Comparison of ENCODE assay signal across 29 cellular contexts in genomic region chr5:53127107-53127506, GRCh38.
"Had no signal": no experiment of that assay in that cellular context is flagged by ENCODE, and none has a peak within 500 bp of the region (broad histone marks: within the 10 kb centered on the region; RNA-seq: fewer than 3 reads in every experiment).

No MANE protein-coding gene starts in this region.

- H3K27ac Mint-ChIP-seq: activated CD4-positive, alpha-beta memory T cell treated with anti-CD3 and anti-CD28 coated beads for 36 hours; activated CD4-positive, alpha-beta T cell treated with anti-CD3 and anti-CD28 coated beads for 36 hours; activated CD4-positive, alpha-beta T cell treated with anti-CD3 and anti-CD28 coated beads, Interleukin-2, amount 10 ng/mL, durations not matched to agents 24 days and 14 days; activated CD8-positive, alpha-beta memory T cell treated with anti-CD3 and anti-CD28 coated beads, Interleukin-2, amount 10 ng/mL, durations not matched to agents 7 days and 5 days; activated CD8-positive, alpha-beta T cell treated with anti-CD3 and anti-CD28 coated beads, Interleukin-2, amount 10 ng/mL, durations not matched to agents 7 days and 5 days; activated naive CD4-positive, alpha-beta T cell treated with anti-CD3 and anti-CD28 coated beads for 36 hours; activated naive CD4-positive, alpha-beta T cell treated with anti-CD3 and anti-CD28 coated beads, Interleukin-2, amount 50 U/mL, for 24 hours; activated naive CD8-positive, alpha-beta T cell treated with anti-CD3 and anti-CD28 coated beads for 36 hours; activated naive CD8-positive, alpha-beta T cell treated with anti-CD3 and anti-CD28 coated beads, Interleukin-2, amount 50 U/mL, for 24 hours; activated T-helper 1 cell treated with anti-CD3 and anti-CD28 coated beads, Interleukin-12 subunit alpha, Interleukin-12 subunit beta, Interleukin-2, Interleukin-4 antibody, amounts not matched to agents 30 ng/mL and 10 ng/mL and 1 ng/mL, durations not matched to agents 14 hours and 24 hours and 36 hours; activated T-helper 2 cell treated with anti-CD3 and anti-CD28 coated beads, Interferon-gamma antibody, Interleukin-2, Interleukin-4, amounts not matched to agents 10 μg/mL and 5 μg/mL and 100 μg/mL, durations not matched to agents 14 hours and 24 hours and 36 hours; brain; dendritic cell treated with granulocyte-macrophage colony-stimulating factor and Interleukin-4, amounts not matched to agents 40 ng/mL and 50 ng/mL, for 4 days; endodermal cell had no signal

- DNase-seq: activated CD4-positive, alpha-beta memory T cell treated with anti-CD3 and anti-CD28 coated beads for 36 hours; activated CD4-positive, alpha-beta T cell treated with anti-CD3 and anti-CD28 coated beads for 36 hours; activated CD4-positive, alpha-beta T cell treated with anti-CD3 and anti-CD28 coated beads, Interleukin-2, amount 10 ng/mL, durations not matched to agents 24 days and 14 days; activated CD4-positive, CD25-positive, alpha-beta regulatory T cell; activated CD4-positive, CD25-positive, alpha-beta regulatory T cell treated with anti-CD3 and anti-CD28 coated beads, Interleukin-2, amount 50 U/mL, for 72 hours; activated CD8-positive, alpha-beta memory T cell treated with anti-CD3 and anti-CD28 coated beads, Interleukin-2, amount 10 ng/mL, durations not matched to agents 7 days and 5 days; activated CD8-positive, alpha-beta memory T cell treated with anti-CD3 and anti-CD28 coated beads, Interleukin-2, amount 50 U/mL, for 4 hours; activated CD8-positive, alpha-beta T cell treated with anti-CD3 and anti-CD28 coated beads, Interleukin-2, amount 10 ng/mL, durations not matched to agents 7 days and 5 days; activated effector memory CD4-positive, alpha-beta T cell treated with anti-CD3 and anti-CD28 coated beads, Interleukin-2, amount 50 U/mL, for 16 hours; activated naive CD4-positive, alpha-beta T cell treated with anti-CD3 and anti-CD28 coated beads for 36 hours; activated naive CD8-positive, alpha-beta T cell treated with anti-CD3 and anti-CD28 coated beads for 36 hours; activated naive CD8-positive, alpha-beta T cell treated with anti-CD3 and anti-CD28 coated beads, Interleukin-2, amount 50 U/mL, for 24 hours; activated T-cell treated with anti-CD3 and anti-CD28 coated beads, Interleukin-2, amount 50 U/mL, for 1 hour; activated T-cell treated with anti-CD3 and anti-CD28 coated beads, Interleukin-2, amount 50 U/mL, for 48 hours; adrenal gland; amygdala; aorta; dorsolateral prefrontal cortex; effector memory CD4-positive, alpha-beta T cell; endodermal cell; head of caudate nucleus; T-helper 2 cell had no signal

- H3K9me3 Mint-ChIP-seq: activated naive CD4-positive, alpha-beta T cell treated with anti-CD3 and anti-CD28 coated beads for 36 hours; activated naive CD4-positive, alpha-beta T cell treated with anti-CD3 and anti-CD28 coated beads, Interleukin-2, amount 50 U/mL, for 24 hours; activated T-helper 1 cell treated with anti-CD3 and anti-CD28 coated beads, Interleukin-12 subunit alpha, Interleukin-12 subunit beta, Interleukin-2, Interleukin-4 antibody, amounts not matched to agents 30 ng/mL and 10 ng/mL and 1 ng/mL, durations not matched to agents 14 hours and 24 hours and 36 hours; activated T-helper 2 cell treated with anti-CD3 and anti-CD28 coated beads, Interferon-gamma antibody, Interleukin-2, Interleukin-4, amounts not matched to agents 10 μg/mL and 5 μg/mL and 100 μg/mL, durations not matched to agents 14 hours and 24 hours and 36 hours; brain; central memory CD8-positive, alpha-beta T cell; endodermal cell had no signal

- H3K4me1 Mint-ChIP-seq: activated CD4-positive, alpha-beta T cell treated with anti-CD3 and anti-CD28 coated beads for 36 hours; activated naive CD4-positive, alpha-beta T cell treated with anti-CD3 and anti-CD28 coated beads, Interleukin-2, amount 50 U/mL, for 24 hours; activated naive CD8-positive, alpha-beta T cell treated with anti-CD3 and anti-CD28 coated beads for 36 hours; activated naive CD8-positive, alpha-beta T cell treated with anti-CD3 and anti-CD28 coated beads, Interleukin-2, amount 50 U/mL, for 24 hours; brain; central memory CD8-positive, alpha-beta T cell; endodermal cell had no signal

- H3K4me3 Mint-ChIP-seq: activated CD4-positive, alpha-beta memory T cell treated with anti-CD3 and anti-CD28 coated beads for 36 hours; activated CD4-positive, alpha-beta T cell treated with anti-CD3 and anti-CD28 coated beads for 36 hours; activated CD4-positive, alpha-beta T cell treated with anti-CD3 and anti-CD28 coated beads, Interleukin-2, amount 10 ng/mL, durations not matched to agents 24 days and 14 days; activated CD8-positive, alpha-beta memory T cell treated with anti-CD3 and anti-CD28 coated beads, Interleukin-2, amount 10 ng/mL, durations not matched to agents 7 days and 5 days; activated CD8-positive, alpha-beta T cell treated with anti-CD3 and anti-CD28 coated beads, Interleukin-2, amount 10 ng/mL, durations not matched to agents 7 days and 5 days; activated naive CD4-positive, alpha-beta T cell treated with anti-CD3 and anti-CD28 coated beads for 36 hours; activated naive CD4-positive, alpha-beta T cell treated with anti-CD3 and anti-CD28 coated beads, Interleukin-2, amount 50 U/mL, for 24 hours; activated naive CD8-positive, alpha-beta T cell treated with anti-CD3 and anti-CD28 coated beads for 36 hours; activated naive CD8-positive, alpha-beta T cell treated with anti-CD3 and anti-CD28 coated beads, Interleukin-2, amount 50 U/mL, for 24 hours; activated T-helper 1 cell treated with anti-CD3 and anti-CD28 coated beads, Interleukin-12 subunit alpha, Interleukin-12 subunit beta, Interleukin-2, Interleukin-4 antibody, amounts not matched to agents 30 ng/mL and 10 ng/mL and 1 ng/mL, durations not matched to agents 14 hours and 24 hours and 36 hours; brain; central memory CD8-positive, alpha-beta T cell; dendritic cell treated with granulocyte-macrophage colony-stimulating factor and Interleukin-4, amounts not matched to agents 40 ng/mL and 50 ng/mL, for 4 days; endodermal cell had no signal

- ATAC-seq: activated CD4-positive, alpha-beta T cell treated with anti-CD3 and anti-CD28 coated beads for 36 hours; activated CD8-positive, alpha-beta memory T cell treated with anti-CD3 and anti-CD28 coated beads, Interleukin-2, amount 10 ng/mL, durations not matched to agents 7 days and 5 days; activated CD8-positive, alpha-beta T cell treated with anti-CD3 and anti-CD28 coated beads, Interleukin-2, amount 10 ng/mL, durations not matched to agents 7 days and 5 days; activated naive CD8-positive, alpha-beta T cell treated with anti-CD3 and anti-CD28 coated beads, Interleukin-2, amount 50 U/mL, for 24 hours; esophagus mucosa had no signal

- H3K27me3 Mint-ChIP-seq: activated CD4-positive, alpha-beta T cell treated with anti-CD3 and anti-CD28 coated beads for 36 hours; activated CD8-positive, alpha-beta memory T cell treated with anti-CD3 and anti-CD28 coated beads, Interleukin-2, amount 10 ng/mL, durations not matched to agents 7 days and 5 days; activated naive CD4-positive, alpha-beta T cell treated with anti-CD3 and anti-CD28 coated beads, Interleukin-2, amount 50 U/mL, for 24 hours; activated naive CD8-positive, alpha-beta T cell treated with anti-CD3 and anti-CD28 coated beads for 36 hours; activated naive CD8-positive, alpha-beta T cell treated with anti-CD3 and anti-CD28 coated beads, Interleukin-2, amount 50 U/mL, for 24 hours; brain had no signal

- H3K36me3 Mint-ChIP-seq: activated CD4-positive, alpha-beta memory T cell treated with anti-CD3 and anti-CD28 coated beads for 36 hours; activated CD8-positive, alpha-beta memory T cell treated with anti-CD3 and anti-CD28 coated beads, Interleukin-2, amount 10 ng/mL, durations not matched to agents 7 days and 5 days; activated naive CD4-positive, alpha-beta T cell treated with anti-CD3 and anti-CD28 coated beads, Interleukin-2, amount 50 U/mL, for 24 hours; activated naive CD8-positive, alpha-beta T cell treated with anti-CD3 and anti-CD28 coated beads for 36 hours; brain had no signal
